22 cellular contexts compared by ENCODE assay signal in the genomic region with DNA sequence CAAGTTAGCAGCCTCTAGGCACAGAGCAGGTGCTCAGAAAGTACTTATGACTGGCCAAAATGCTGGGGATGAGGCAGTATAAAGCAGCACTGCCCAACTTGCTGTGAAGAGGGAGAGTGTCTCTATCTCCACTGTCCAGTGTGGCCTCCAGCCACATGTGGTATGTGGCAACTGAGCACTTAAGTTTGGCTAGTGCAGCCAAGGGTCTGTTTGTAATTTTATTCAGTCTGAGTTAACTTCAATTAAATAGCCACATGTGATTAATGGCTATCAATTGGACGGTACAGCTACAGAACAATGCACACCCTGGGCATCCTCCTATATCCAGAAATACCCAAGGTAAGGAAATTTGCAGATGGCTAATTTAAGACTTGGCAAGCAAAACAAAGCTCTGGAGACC. TPM values are rescaled to one million over a fixed set of nuclear protein-coding genes. Genes with fewer than 3 reads are reported as not detected.
DNase-seq lines count a peak whose midpoint lies in the region; FAIRE-seq and TF ChIP-seq lines count a peak whose summit lies in the region.
"Had no signal": no experiment of that assay in that cellular context is flagged by ENCODE, and none has a peak within 500 bp of the region (broad histone marks: within the 10 kb centered on the region; RNA-seq: fewer than 3 reads in every experiment).

No MANE protein-coding gene starts in this region.

- no peak for TF ChIP-seq EP300 in H1 (IDR thresholded peaks at IDR 0.05; ENCODE audit: borderline replicate concordance in 1 of 2, low read depth in 2 of 2, low read length in 2 of 2)

- H3K18ac ChIP-seq in H1 (ENCODE audit: extremely low read depth, low read length), result no peak overlapping the region

- TF ChIP-seq RAD21 in H1 (IDR thresholded peaks at IDR 0.05 in 1 of 2, conservative IDR thresholded peaks at IDR 0.05 in 1 of 2; ENCODE audit: low read depth in 2 of 2, low read length in 2 of 2), result no peak

- H3K9me3 ChIP-seq in H1 (ENCODE audit: insufficient read depth in 2 of 2, low read depth in 1 of 2, low read length in 1 of 2), result no peaks in the 10 kb centered on the region
- H3K9me3 ChIP-seq: A549, HAP-1 had no signal

- H4K20me1 ChIP-seq in H1 (replicated peaks in 1 of 2; ENCODE audit: control insufficient read depth in 1 of 2, insufficient read depth in 2 of 2, low read length in 2 of 2), result peaks cover 6 to 14% of the 10 kb centered on the region in 2 experiments

- H2BK20ac ChIP-seq in H1 (ENCODE audit: low read length), result no peak overlapping the region

- H2BK120ac ChIP-seq in H1 (replicated peaks; ENCODE audit: low read depth, low read length), result no peak overlapping the region

- H3K27ac ChIP-seq in H1 (ENCODE audit: low read depth, low read length), result no peak overlapping the region
- H3K27ac ChIP-seq: A549 had no signal

- H2BK15ac ChIP-seq in H1 (ENCODE audit: low read length), result no peak overlapping the region

- no peak overlapping the region for H3K14ac ChIP-seq in H1 (ENCODE audit: insufficient read length)

- H4K8ac ChIP-seq in H1 (ENCODE audit: extremely low read depth, insufficient read depth, low read length), result no peak overlapping the region

- no peaks in the 10 kb centered on the region for H3K36me3 ChIP-seq in H1 (ENCODE audit: control insufficient read depth in 2 of 4, insufficient read depth in 4 of 4, low read length in 3 of 4)
- H3K36me3 ChIP-seq: HAP-1 had no signal

- no peak overlapping the region for H4K5ac ChIP-seq in H1 (ENCODE audit: insufficient read length, low read depth, low read length)

- no peak for TF ChIP-seq CTCF in AG10803 (conservative IDR thresholded peaks at IDR 0.05; ENCODE audit: low read length)
- no peak for TF ChIP-seq CTCF in H1 (IDR thresholded peaks at IDR 0.05; ENCODE audit: control extremely low read depth in 1 of 3, insufficient read depth in 1 of 3, low read depth in 1 of 3, low read length in 3 of 3)

- 78% methylated on average over 1 of the region's 1 CpG; no CpG with 5 or more reads in 1 of the 2 experiments for WGBS in H1 (ENCODE audit: extremely low coverage in 1 of 2, insufficient coverage in 1 of 2, insufficient read length in 1 of 2, insufficient replicate concordance in 2 of 2, low coverage in 1 of 2, low lambda C conversion rate in 2 of 2, missing lambda C conversion rate in 1 of 2), 2 experiments

- POLR2A ChIA-PET in H1 (lab: Charles Lee; ENCODE audit: partially characterized antibody), result no interaction called here
- POLR2A ChIA-PET in HEK293T (lab: Yijun Ruan, JAX), result no interaction called here

- 0 out of 2 replicates have a peak overlapping the region, but pooled peaks have one; percentile 47 for H2AK5ac ChIP-seq in H1 (ENCODE audit: low read depth, low read length)

- no peak for TF ChIP-seq POLR2A in H1 (IDR thresholded peaks at IDR 0.05; ENCODE audit: control extremely low read depth in 1 of 2, low read depth in 2 of 2, low read length in 2 of 2)

- H3K79me2 ChIP-seq in H1 (ENCODE audit: control insufficient read depth in 1 of 2, insufficient read depth in 2 of 2, low read length in 2 of 2), result no peaks in the 10 kb centered on the region

- H3K4ac ChIP-seq in H1 (replicated peaks; ENCODE audit: insufficient read length, low read depth, low read length), result no peak overlapping the region

- peaks cover 5 to 8% (median 8%) of the 10 kb centered on the region in 4 experiments for H3K4me1 ChIP-seq in H1 (replicated peaks in 1 of 4; ENCODE audit: control insufficient read depth in 3 of 4, insufficient read depth in 4 of 4, low read length in 3 of 4)
- H3K4me1 ChIP-seq: A549, HAP-1 had no signal

- peak; percentile 31 for DNase-seq in AG10803 (ENCODE audit: low read depth)
- no peak for DNase-seq in H1 (ENCODE audit: low read depth in 1 of 2, low spot score in 2 of 2)
- peak; percentile 22 for DNase-seq in fibroblast of gingiva (ENCODE audit: low read depth)
- DNase-seq in mesenteric fat pad (ENCODE audit: low spot score), result peak; percentile 30
- DNase-seq in hepatic stellate cell (ENCODE audit: low spot score), result no peak
- DNase-seq in NCI-H2227 treated with DMSO at 0.1 percent for 48 hours (lab: John Stamatoyannopoulos, UW), result no peak
- no peak for DNase-seq in HEK293T (ENCODE audit: extremely low spot score)
- DNase-seq: 8988T; ACHN; C1 segment of cervical spinal cord; Calu3; CD4-positive, alpha-beta memory T cell; COR-L47; DMS53; DMS79 treated with DMSO at 0.1 percent for 48 hours; GF-D8 had no signal

- peaks cover 1% of the 10 kb centered on the region; the same call in 1 of the 2 replicates for H3K23me2 ChIP-seq in H1 (ENCODE audit: low read depth, low read length)

- CTCF ChIA-PET in H1 (lab: Charles Lee; ENCODE audit: partially characterized antibody) (interaction anchor here (0.7 to 1.6 kb wide), 5 partner anchors 24 to 147 kb away, joined by 3 to 5 read pairs (median 3); a partner anchor contains a TSS), HEK293T (lab: Yijun Ruan, JAX) (no interaction called here)

- H2BK12ac ChIP-seq in H1 (ENCODE audit: low read depth, low read length), result no peak overlapping the region

- FAIRE-seq in H1 (lab: Jason Lieb, UNC), result no peak
- FAIRE-seq: A549, GM12891, GM18507, H54 had no signal

- H3K23ac ChIP-seq in H1 (ENCODE audit: insufficient read length), result no peak overlapping the region

- H3K79me1 ChIP-seq in H1 (ENCODE audit: low read depth, low read length), result no peaks in the 10 kb centered on the region; the same call in 1 of the 2 replicates

- H2BK5ac ChIP-seq in H1 (ENCODE audit: low read depth, low read length), result no peak overlapping the region

- H3K4me3 ChIP-seq in AG10803 (ENCODE audit: low read length), result no peak overlapping the region
- H3K4me3 ChIP-seq in H1 (ENCODE audit: extremely low read depth in 1 of 4, insufficient read depth in 2 of 4, low read depth in 3 of 4, low read length in 4 of 4), result no peak overlapping the region
- H3K4me3 ChIP-seq: A549, GM23338, HAP-1 had no signal

- H4K91ac ChIP-seq in H1 (replicated peaks; ENCODE audit: insufficient read length, low read length), result no peak overlapping the region

- H3K56ac ChIP-seq in H1 (replicated peaks; ENCODE audit: insufficient read length, low read depth, low read length), result no peak overlapping the region

- H3K4me2 ChIP-seq in H1 (ENCODE audit: insufficient read depth in 1 of 2, low read depth in 2 of 2, low read length in 2 of 2), result no peak overlapping the region
- H3K4me2 ChIP-seq: A549, GM23338 had no signal

- H2AFZ ChIP-seq in H1 (ENCODE audit: low read length), result no peak overlapping the region
- H2AFZ ChIP-seq: GM23338 had no signal

- H3K27me3 ChIP-seq in H1 (replicated peaks in 1 of 4; ENCODE audit: control insufficient read depth in 3 of 4, extremely low read depth in 1 of 4, insufficient read depth in 3 of 4, low read length in 3 of 4), result peaks cover 0 to 17% (median 15%) of the 10 kb centered on the region in 4 experiments; a peak in 6 of 7 replicates

- H3K9ac ChIP-seq in H1 (replicated peaks in 1 of 4; ENCODE audit: extremely low read depth in 1 of 4, low read depth in 3 of 4, low read length in 3 of 4), result no peak overlapping the region

TF ChIP-seq in H1, 55 proteins besides CTCF, POLR2A, EP300 and RAD21 (continues in another document):
- TF ChIP-seq HDAC2 (IDR thresholded peaks at IDR 0.05; ENCODE audit: borderline replicate concordance in 1 of 2, low read depth in 2 of 2, low read length in 2 of 2) (no peak), TAF1 (IDR thresholded peaks at IDR 0.05; ENCODE audit: low read depth, low read length) (no peak), NANOG (IDR thresholded peaks at IDR 0.05; ENCODE audit: insufficient read depth, low read depth, low read length, poor library complexity, severe bottlenecking) (no peak), CTBP2 (IDR thresholded peaks at IDR 0.05; ENCODE audit: borderline replicate concordance, insufficient read depth, insufficient read length, low read length) (no peak), RXRA (IDR thresholded peaks at IDR 0.05; ENCODE audit: insufficient read depth, low read depth, low read length) (no peak)

TF ChIP-seq in HEK293T, 16 proteins besides CTCF, POLR2A, EP300 and RAD21:
- TF ChIP-seq, protein P1, sequence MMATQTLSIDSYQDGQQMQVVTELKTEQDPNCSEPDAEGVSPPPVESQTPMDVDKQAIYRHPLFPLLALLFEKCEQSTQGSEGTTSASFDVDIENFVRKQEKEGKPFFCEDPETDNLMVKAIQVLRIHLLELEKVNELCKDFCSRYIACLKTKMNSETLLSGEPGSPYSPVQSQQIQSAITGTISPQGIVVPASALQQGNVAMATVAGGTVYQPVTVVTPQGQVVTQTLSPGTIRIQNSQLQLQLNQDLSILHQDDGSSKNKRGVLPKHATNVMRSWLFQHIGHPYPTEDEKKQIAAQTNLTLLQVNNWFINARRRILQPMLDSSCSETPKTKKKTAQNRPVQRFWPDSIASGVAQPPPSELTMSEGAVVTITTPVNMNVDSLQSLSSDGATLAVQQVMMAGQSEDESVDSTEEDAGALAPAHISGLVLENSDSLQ (IDR thresholded peaks at IDR 0.05), result no peak
- TF ChIP-seq CTBP1 (IDR thresholded peaks at IDR 0.05; ENCODE audit: borderline replicate concordance) (no peak), L3MBTL2 (conservative IDR thresholded peaks at IDR 0.05) (no peak), ELF4 (IDR thresholded peaks at IDR 0.05) (no peak), TARDBP (IDR thresholded peaks at IDR 0.05) (no peak), BHLHE40 (IDR thresholded peaks at IDR 0.05; ENCODE audit: borderline replicate concordance) (no peak), ZNF384 (IDR thresholded peaks at IDR 0.05) (no peak), HDGF (IDR thresholded peaks at IDR 0.05; ENCODE audit: borderline replicate concordance) (no peak), FOXM1 (IDR thresholded peaks at IDR 0.05; ENCODE audit: borderline replicate concordance) (no peak), LEF1 (IDR thresholded peaks at IDR 0.05; ENCODE audit: borderline replicate concordance) (no peak), NFRKB (IDR thresholded peaks at IDR 0.05) (no peak), SP1 (IDR thresholded peaks at IDR 0.05) (no peak), ARNT (IDR thresholded peaks at IDR 0.05) (no peak), FOXA1 (IDR thresholded peaks at IDR 0.05) (no peak), FOXK2 (IDR thresholded peaks at IDR 0.05) (no peak), SUZ12 (IDR thresholded peaks at IDR 0.05) (no peak)

RNA-seq across cellular contexts. Expression of a gene that starts 26.9 kb away (rescaled TPM):
- total RNA-seq in H1 (2021; fragmentation: NEBNext Ultra II Directional; extraction: Animal tissue kit (Norgen Biotek cat#: 25700)), result 4.0 and 4.3 TPM in 2 replicates
- polyA plus RNA-seq in H1 (2011; rRNA removed), result 2.7 and 5.4 TPM in 2 replicates
- 3.3 TPM for polyA plus RNA-seq in H1 (2011; cell fraction: cytosol; rRNA removed)
- polyA plus RNA-seq in H1 (2011; cell fraction: nucleus; rRNA removed), result 4.9 TPM
- polyA plus RNA-seq in H1 (2012, experiment 1 of 2), result 2.2 to 3.4 TPM (median 2.9 TPM) in 4 replicates
- polyA plus RNA-seq in H1 (2012, experiment 2 of 2), result 2.7 TPM
- polyA plus RNA-seq in H1 (2013, experiment 1 of 2), result 5.8 TPM
- polyA plus RNA-seq in H1 (2013, experiment 2 of 2), result 6.1 TPM
- polyA minus RNA-seq in H1 (2011; rRNA and poly(A)+ RNA removed), result 3.7 and 4.4 TPM in 2 replicates
- 3.7 TPM for polyA minus RNA-seq in H1 (2011; cell fraction: cytosol; rRNA and poly(A)+ RNA removed)
- polyA minus RNA-seq in H1 (2011; cell fraction: nucleus; rRNA and poly(A)+ RNA removed), result 3.0 TPM
- total RNA-seq in mesenteric fat pad, result 9.5 TPM
- total RNA-seq: Calu3 had no signal

Comparison
In these comparisons a context has a peak if more than half of its experiments do, and no peak if none do; other contexts are left out.
1. DNase-seq: peak in AG10803 (single experiment), fibroblast of gingiva (single experiment) and mesenteric fat pad (single experiment); none in H1 (0 of 2), hepatic stellate cell (single experiment), NCI-H2227 treated with DMSO at 0.1 percent for 48 hours (single experiment) and HEK293T (single experiment).